Comparison of ENCODE assay signal across 29 cellular contexts in the genomic region with DNA sequence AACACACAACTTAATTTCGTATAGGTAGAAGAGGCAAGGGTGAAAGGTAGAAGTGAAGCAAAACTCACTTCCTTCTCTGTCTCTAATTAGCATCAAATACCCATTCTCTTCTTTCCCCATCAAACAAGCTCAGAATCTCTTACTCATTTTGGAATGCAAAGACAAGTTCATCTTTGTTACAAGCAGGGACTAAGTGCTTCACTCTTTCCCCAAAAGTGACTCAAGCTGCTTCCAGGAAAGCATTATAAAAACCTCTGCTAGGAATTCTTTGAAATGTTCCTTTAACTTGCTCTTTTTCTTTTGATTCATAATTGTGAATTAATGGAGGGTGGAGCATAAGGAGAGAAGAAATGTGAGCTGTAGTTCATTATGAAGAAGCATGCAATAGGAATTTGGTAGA.
"Had no signal": no experiment of that assay in that cellular context is flagged by ENCODE, and none has a peak within 500 bp of the region (broad histone marks: within the 10 kb centered on the region; RNA-seq: fewer than 3 reads in every experiment).

No MANE protein-coding gene starts in this region.

- H3K36me3 Mint-ChIP-seq: activated naive CD8-positive, alpha-beta T cell treated with anti-CD3 and anti-CD28 coated beads, Interleukin-2, amount 10 ng/mL, durations not matched to agents 7 days and 5 days; type B pancreatic cell had no signal

- H3K27me3 ChIP-seq: body of pancreas, dorsolateral prefrontal cortex, foreskin keratinocyte, uterus had no signal

- ATAC-seq: activated CD4-positive, alpha-beta T cell treated with anti-CD3 and anti-CD28 coated beads for 36 hours; body of pancreas; foreskin keratinocyte; heart right ventricle; mucosa of descending colon; natural killer cell treated with Interleukin-12 subunit alpha and Interleukin-12 subunit beta and Interleukin-15 and Interleukin-18, amount 100 ng/mL, for 72 hours; right cardiac atrium; SK-N-SH treated with all-trans-retinoic acid at 6 μM for 48 hours; T-helper 17 cell had no signal

- H3K4me1 ChIP-seq: body of pancreas, foreskin keratinocyte, heart right ventricle, left ventricle myocardium inferior, uterus had no signal

- H3K27ac ChIP-seq: body of pancreas, coronary artery, dorsolateral prefrontal cortex, foreskin keratinocyte, heart right ventricle, left ventricle myocardium inferior, uterus had no signal

- H3K4me3 Mint-ChIP-seq: activated B cell treated with CpG ODN at 0.5 μM for 24 hours; activated CD4-positive, alpha-beta T cell treated with anti-CD3 and anti-CD28 coated beads for 36 hours; activated naive CD4-positive, alpha-beta T cell treated with anti-CD3 and anti-CD28 coated beads for 36 hours; activated naive CD8-positive, alpha-beta T cell treated with anti-CD3 and anti-CD28 coated beads, Interleukin-2, amount 10 ng/mL, durations not matched to agents 7 days and 5 days; activated T-helper 1 cell treated with anti-CD3 and anti-CD28 coated beads, Interleukin-12 subunit alpha, Interleukin-12 subunit beta, Interleukin-2, Interleukin-4 antibody, amounts not matched to agents 30 ng/mL and 10 ng/mL and 1 ng/mL, durations not matched to agents 14 hours and 24 hours and 36 hours; natural killer cell treated with Interleukin-12 subunit alpha and Interleukin-12 subunit beta and Interleukin-15 and Interleukin-18, amount 100 ng/mL, for 72 hours; stimulated activated naive CD8-positive, alpha-beta T cell treated with anti-CD3 and anti-CD28 coated beads, Interleukin-15, Interleukin-2, amounts not matched to agents 100 ng/mL and 50 ng/mL, for 24 hours; T-helper 17 cell; type B pancreatic cell had no signal

- H3K36me3 ChIP-seq: heart right ventricle, left ventricle myocardium inferior, uterus had no signal

- H3K4me3 ChIP-seq: body of pancreas, coronary artery, dorsolateral prefrontal cortex, heart right ventricle, left ventricle myocardium inferior, mucosa of descending colon, uterus had no signal

- H3K27me3 Mint-ChIP-seq: activated B cell treated with CpG ODN at 0.5 μM for 24 hours; activated CD4-positive, alpha-beta T cell treated with anti-CD3 and anti-CD28 coated beads for 36 hours; activated naive CD8-positive, alpha-beta T cell treated with anti-CD3 and anti-CD28 coated beads, Interleukin-2, amount 10 ng/mL, durations not matched to agents 7 days and 5 days; natural killer cell treated with Interleukin-12 subunit alpha and Interleukin-12 subunit beta and Interleukin-15 and Interleukin-18, amount 100 ng/mL, for 72 hours; stimulated activated naive CD8-positive, alpha-beta T cell treated with anti-CD3 and anti-CD28 coated beads, Interleukin-15, Interleukin-2, amounts not matched to agents 100 ng/mL and 50 ng/mL, for 24 hours; T-helper 17 cell; type B pancreatic cell had no signal

- H3K9me3 Mint-ChIP-seq: activated B cell treated with CpG ODN at 0.5 μM for 24 hours; activated naive CD4-positive, alpha-beta T cell treated with anti-CD3 and anti-CD28 coated beads for 36 hours; activated naive CD8-positive, alpha-beta T cell treated with anti-CD3 and anti-CD28 coated beads, Interleukin-2, amount 10 ng/mL, durations not matched to agents 7 days and 5 days; activated T-helper 1 cell treated with anti-CD3 and anti-CD28 coated beads, Interleukin-12 subunit alpha, Interleukin-12 subunit beta, Interleukin-2, Interleukin-4 antibody, amounts not matched to agents 30 ng/mL and 10 ng/mL and 1 ng/mL, durations not matched to agents 14 hours and 24 hours and 36 hours; natural killer cell treated with Interleukin-12 subunit alpha and Interleukin-12 subunit beta and Interleukin-15 and Interleukin-18, amount 100 ng/mL, for 72 hours; stimulated activated naive CD8-positive, alpha-beta T cell treated with anti-CD3 and anti-CD28 coated beads, Interleukin-15, Interleukin-2, amounts not matched to agents 100 ng/mL and 50 ng/mL, for 24 hours; type B pancreatic cell had no signal

- DNase-seq: activated B cell treated with CpG ODN at 0.5 μM for 24 hours; activated CD4-positive, alpha-beta T cell treated with anti-CD3 and anti-CD28 coated beads for 36 hours; activated CD4-positive, alpha-beta T cell treated with anti-CD3 and anti-CD28 coated beads, Interleukin-2, amount 50 U/mL, for 4 hours; activated CD8-positive, alpha-beta memory T cell treated with anti-CD3 and anti-CD28 coated beads, Interleukin-2, amount 50 U/mL, for 4 hours; activated effector memory CD4-positive, alpha-beta T cell treated with anti-CD3 and anti-CD28 coated beads, Interleukin-2, amount 50 U/mL, for 16 hours; activated naive CD4-positive, alpha-beta T cell treated with anti-CD3 and anti-CD28 coated beads for 36 hours; activated naive CD8-positive, alpha-beta T cell treated with anti-CD3 and anti-CD28 coated beads, Interleukin-2, amount 10 ng/mL, durations not matched to agents 7 days and 5 days; activated T-cell treated with anti-CD3 and anti-CD28 coated beads, Interleukin-2, amount 50 U/mL, for 1 hour; amygdala; body of pancreas; dorsolateral prefrontal cortex; effector memory CD4-positive, alpha-beta T cell; erythroblast; heart right ventricle; left ventricle myocardium inferior; mucosa of descending colon; posterior cingulate gyrus; right cardiac atrium; stimulated activated CD4-positive, alpha-beta T cell treated with anti-CD3 and anti-CD28 coated beads, Interleukin-2, amount 100 ng/mL, for 48 hours; substantia nigra; T-helper 17 cell; uterus had no signal

- H3K9me3 ChIP-seq: body of pancreas, heart right ventricle, left ventricle myocardium inferior, mucosa of descending colon, uterus had no signal

- H3K27ac Mint-ChIP-seq: activated B cell treated with CpG ODN at 0.5 μM for 24 hours; activated CD4-positive, alpha-beta T cell treated with anti-CD3 and anti-CD28 coated beads for 36 hours; activated naive CD4-positive, alpha-beta T cell treated with anti-CD3 and anti-CD28 coated beads for 36 hours; activated naive CD8-positive, alpha-beta T cell treated with anti-CD3 and anti-CD28 coated beads, Interleukin-2, amount 10 ng/mL, durations not matched to agents 7 days and 5 days; activated T-helper 1 cell treated with anti-CD3 and anti-CD28 coated beads, Interleukin-12 subunit alpha, Interleukin-12 subunit beta, Interleukin-2, Interleukin-4 antibody, amounts not matched to agents 30 ng/mL and 10 ng/mL and 1 ng/mL, durations not matched to agents 14 hours and 24 hours and 36 hours; natural killer cell treated with Interleukin-12 subunit alpha and Interleukin-12 subunit beta and Interleukin-15 and Interleukin-18, amount 100 ng/mL, for 72 hours; stimulated activated naive CD8-positive, alpha-beta T cell treated with anti-CD3 and anti-CD28 coated beads, Interleukin-15, Interleukin-2, amounts not matched to agents 100 ng/mL and 50 ng/mL, for 24 hours; T-helper 17 cell; type B pancreatic cell had no signal

- H3K4me1 Mint-ChIP-seq: activated B cell treated with CpG ODN at 0.5 μM for 24 hours; activated CD4-positive, alpha-beta T cell treated with anti-CD3 and anti-CD28 coated beads for 36 hours; activated naive CD8-positive, alpha-beta T cell treated with anti-CD3 and anti-CD28 coated beads, Interleukin-2, amount 10 ng/mL, durations not matched to agents 7 days and 5 days had no signal
